In the genomic region with DNA sequence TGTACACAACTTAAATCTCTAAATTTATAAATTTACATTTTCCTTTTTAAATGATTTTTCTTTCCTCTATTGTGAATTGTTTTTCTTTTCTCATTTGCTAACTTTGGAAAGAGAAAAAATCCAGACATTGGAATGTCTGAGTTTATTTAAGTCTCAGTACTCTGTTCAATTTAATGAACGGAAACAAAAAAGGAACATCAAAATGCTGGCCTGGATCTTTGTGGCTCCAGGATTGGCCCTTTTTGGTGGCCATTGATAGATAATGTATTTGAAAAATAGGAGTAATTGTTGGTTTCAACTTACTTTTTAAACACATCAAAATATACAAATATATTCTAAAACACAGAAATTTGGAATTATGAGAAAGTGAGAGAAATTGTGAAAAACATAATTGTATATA, we compare ENCODE assay signal across 18 cellular contexts.
DNase-seq lines count a peak whose midpoint lies in the region; ATAC-seq and TF ChIP-seq lines count a peak whose summit lies in the region.
"Had no signal": no experiment of that assay in that cellular context is flagged by ENCODE, and none has a peak within 500 bp of the region (broad histone marks: within the 10 kb centered on the region; RNA-seq: fewer than 3 reads in every experiment).

No MANE protein-coding gene starts in this region.

- no peak for ATAC-seq in GM21360 (IDR thresholded peaks at IDR 0.05; ENCODE audit: unreplicated experiment)
- ATAC-seq in left lung = no peak
- ATAC-seq: GM23338, PC-3 had no signal

- peak overlapping the region in 1 of 3 experiments; percentile 13 for H3K4me3 Mint-ChIP-seq in nephron
- H3K4me3 Mint-ChIP-seq: CD14-positive monocyte, GM23338 had no signal

- TF ChIP-seq CTCF in AG09309 (IDR thresholded peaks at IDR 0.05; ENCODE audit: control insufficient read depth, insufficient read depth, low read depth, low read length, missing control alignments) = no peak
- no peak for TF ChIP-seq CTCF in fibroblast of lung (conservative IDR thresholded peaks at IDR 0.05 in 1 of 2, IDR thresholded peaks at IDR 0.05 in 1 of 2; ENCODE audit: low read depth in 1 of 2, low read length in 2 of 2)
- TF ChIP-seq CTCF in nephron (IDR thresholded peaks at IDR 0.05; ENCODE audit: unreplicated experiment in 3 of 3) = no peak
- no peak for TF ChIP-seq CTCF in GM13977 (IDR thresholded peaks at IDR 0.05; ENCODE audit: extremely low read depth, insufficient read depth, missing control alignments)
- no peak for TF ChIP-seq CTCF in left lung (IDR thresholded peaks at IDR 0.05)

- in situ Hi-C loops in GM13977 (cut with MboI; ENCODE audit: low pct_unique_long_range_greater_than_20kb, low sequenced_read_pairs, unreplicated experiment) = no loop called here

- intact Hi-C loops in left lung (cut with DNase I) = no loop called here

- no peaks in the 10 kb centered on the region for H3K9me3 Mint-ChIP-seq in nephron
- H3K9me3 Mint-ChIP-seq: CD14-positive monocyte, GM23338 had no signal

- peak overlapping the region; percentile 93 to 95 (median 94) for H3K27ac Mint-ChIP-seq in nephron
- H3K27ac Mint-ChIP-seq: CD14-positive monocyte, GM23338 had no signal

- H3K27me3 ChIP-seq in adipocyte (replicated peaks; ENCODE audit: control insufficient read depth, insufficient read depth, low read length) (no peaks in the 10 kb centered on the region), fibroblast of lung (ENCODE audit: control insufficient read depth, insufficient read depth, low read length) (no peaks in the 10 kb centered on the region), left lung (no peaks in the 10 kb centered on the region)

- no peak overlapping the region for H2AFZ ChIP-seq in fibroblast of lung (ENCODE audit: low read length)
- H2AFZ ChIP-seq: GM23338 had no signal

- no peaks in the 10 kb centered on the region for H3K9me3 ChIP-seq in adipocyte (ENCODE audit: control insufficient read depth, low read length)
- no peaks in the 10 kb centered on the region for H3K9me3 ChIP-seq in fibroblast of lung (ENCODE audit: control insufficient read depth, insufficient read depth, low read depth, low read length)
- no peaks in the 10 kb centered on the region for H3K9me3 ChIP-seq in left lung

- H3K4me2 ChIP-seq in fibroblast of lung (ENCODE audit: extremely low read depth, insufficient read depth, low read length) = peak overlapping the region; percentile 74
- H3K4me2 ChIP-seq: GM23338 had no signal

- no peaks in the 10 kb centered on the region for H3K27me3 Mint-ChIP-seq in nephron (ENCODE audit: low read depth)

- H3K36me3 ChIP-seq in adipocyte (ENCODE audit: control insufficient read depth, insufficient read depth, low read length, severe bottlenecking) (no peaks in the 10 kb centered on the region), fibroblast of lung (ENCODE audit: control insufficient read depth, insufficient read depth, low read length) (no peaks in the 10 kb centered on the region), left lung (no peaks in the 10 kb centered on the region)

- peak overlapping the region; percentile 39 for H3K4me3 ChIP-seq in AG09309 (ENCODE audit: control insufficient read depth, low read depth, low read length)
- H3K4me3 ChIP-seq in adipocyte (ENCODE audit: low read length) = peak overlapping the region; percentile 31
- H3K4me3 ChIP-seq in fibroblast of lung (replicated peaks in 1 of 4; ENCODE audit: control extremely low read depth in 1 of 4, insufficient read depth in 1 of 4, low read depth in 3 of 4, low read length in 4 of 4) = peak overlapping the region in 2 of 4 experiments; percentile 30 to 48
- no peak overlapping the region for H3K4me3 ChIP-seq in left lung
- H3K4me3 ChIP-seq: GM23338 had no signal

- H4K20me1 ChIP-seq in fibroblast of lung (ENCODE audit: control insufficient read depth, extremely low read depth, insufficient read depth, low read length) = no peaks in the 10 kb centered on the region

- H3K36me3 Mint-ChIP-seq in nephron (ENCODE audit: low read depth) = no peaks in the 10 kb centered on the region
- H3K36me3 Mint-ChIP-seq: CD14-positive monocyte had no signal

- DNase-seq in AG09309 (ENCODE audit: low read depth) = no peak
- DNase-seq in adipocyte (ENCODE audit: low read depth) = peak; percentile 67
- peak in 1 of 2 donors; percentile 69 for DNase-seq in fibroblast of lung (ENCODE audit: low read depth in 2 of 2)
- no peak for DNase-seq in GM13977 (ENCODE audit: low spot score)
- DNase-seq in dermis blood vessel endothelial cell = no peak
- DNase-seq in left lung = no peak
- DNase-seq: 8988T, DMS53, KG1, NCI-H1092 treated with DMSO at 0.1 percent for 48 hours, NCI-H1694, NCI-H2107, NCI-H345, PC-3 had no signal

- H3K79me2 ChIP-seq in fibroblast of lung (ENCODE audit: control insufficient read depth, insufficient read depth, low read length) = no peaks in the 10 kb centered on the region

- H3K4me1 ChIP-seq in adipocyte (ENCODE audit: control insufficient read depth, insufficient read depth, low read length) = peaks cover 18% of the 10 kb centered on the region
- peaks cover 8% of the 10 kb centered on the region for H3K4me1 ChIP-seq in fibroblast of lung (ENCODE audit: control insufficient read depth, extremely low read depth, insufficient read depth, low read length)
- H3K4me1 ChIP-seq in left lung = no peaks in the 10 kb centered on the region

- H3K9ac ChIP-seq in adipocyte (ENCODE audit: low read length) (no peak overlapping the region), fibroblast of lung (ENCODE audit: insufficient read depth, low read length) (no peak overlapping the region)

- H3K4me1 Mint-ChIP-seq in nephron = peaks cover 32% of the 10 kb centered on the region
- H3K4me1 Mint-ChIP-seq: CD14-positive monocyte, GM23338 had no signal

- H3K27ac ChIP-seq in fibroblast of lung (ENCODE audit: insufficient read depth, low read length) = no peak overlapping the region
- H3K27ac ChIP-seq in left lung = peak overlapping the region in 1 of 2 donors; percentile 72

Comparison
In these comparisons a context has a peak if more than half of its experiments do, and no peak if none do; other contexts are left out.
1. H3K4me3 ChIP-seq: peak in AG09309 (single experiment) and adipocyte (single experiment); none in left lung (0 of 2).